In genomic region chr17:79148584-79148983, GRCh38 we compare ENCODE assay signal across 34 cellular contexts.
"Had no signal": no experiment of that assay in that cellular context is flagged by ENCODE, and none has a peak within 500 bp of the region (broad histone marks: within the 10 kb centered on the region; RNA-seq: fewer than 3 reads in every experiment).

No MANE protein-coding gene starts in this region.

- FAIRE-seq: astrocyte, bronchial epithelial cell had no signal

- H3K9me3 ChIP-seq: adrenal gland, ascending aorta, body of pancreas, breast epithelium had no signal

- H3K4me3 ChIP-seq: adrenal gland, ascending aorta, body of pancreas, breast epithelium, cardiac muscle cell had no signal

- H3K27ac ChIP-seq: adrenal gland, ascending aorta, body of pancreas, brain microvascular endothelial cell, breast epithelium, cardiac muscle cell had no signal

- H3K36me3 ChIP-seq: adrenal gland, ascending aorta, brain microvascular endothelial cell, breast epithelium, cardiac muscle cell had no signal

- H3K4me1 ChIP-seq: adrenal gland, ascending aorta, body of pancreas, breast epithelium had no signal

- ATAC-seq: activated naive CD4-positive, alpha-beta T cell treated with anti-CD3 and anti-CD28 coated beads, Interleukin-2, amount 50 U/mL, for 72 hours; activated naive CD8-positive, alpha-beta T cell treated with anti-CD3 and anti-CD28 coated beads, Interleukin-2, amount 50 U/mL, for 24 hours; activated T-cell treated with anti-CD3 and anti-CD28 coated beads, Interleukin-2, amount 50 U/mL, for 4 hours; activated T-cell treated with anti-CD3 and anti-CD28 coated beads, Interleukin-2, amount 50 U/mL, for 72 hours; activated T-helper 17 cell treated with anti-CD3 and anti-CD28 coated beads, Interleukin-2, amount 50 U/mL, for 72 hours; body of pancreas had no signal

- H3K27me3 ChIP-seq: ascending aorta, body of pancreas, brain microvascular endothelial cell, cardiac muscle cell had no signal

- DNase-seq: activated effector memory CD4-positive, alpha-beta T cell treated with anti-CD3 and anti-CD28 coated beads, Interleukin-2, amount 50 U/mL, for 16 hours; activated effector memory CD4-positive, alpha-beta T cell treated with Interleukin-2 at 50 U/mL for 16 hours; activated gamma-delta T cell; activated gamma-delta T cell treated with Interleukin-2 at 50 U/mL for 16 hours; activated naive CD4-positive, alpha-beta T cell; activated naive CD4-positive, alpha-beta T cell treated with anti-CD3 and anti-CD28 coated beads for 36 hours; activated naive CD4-positive, alpha-beta T cell treated with anti-CD3 and anti-CD28 coated beads, Interleukin-2, amount 10 ng/mL, durations not matched to agents 7 days and 5 days; activated naive CD4-positive, alpha-beta T cell treated with anti-CD3 and anti-CD28 coated beads, Interleukin-2, amount 50 U/mL, for 16 hours; activated naive CD4-positive, alpha-beta T cell treated with Interleukin-2 at 50 U/mL for 16 hours; activated naive CD8-positive, alpha-beta T cell treated with anti-CD3 and anti-CD28 coated beads for 36 hours; activated naive CD8-positive, alpha-beta T cell treated with anti-CD3 and anti-CD28 coated beads, Interleukin-2, amount 10 ng/mL, durations not matched to agents 7 days and 5 days; activated naive CD8-positive, alpha-beta T cell treated with anti-CD3 and anti-CD28 coated beads, Interleukin-2, amount 50 U/mL, for 24 hours; activated T-cell treated with anti-CD3 and anti-CD28 coated beads, Interleukin-2, amount 50 U/mL, for 1 hour; activated T-cell treated with anti-CD3 and anti-CD28 coated beads, Interleukin-2, amount 50 U/mL, for 24 hours; activated T-cell treated with anti-CD3 and anti-CD28 coated beads, Interleukin-2, amount 50 U/mL, for 4 hours; activated T-cell treated with anti-CD3 and anti-CD28 coated beads, Interleukin-2, amount 50 U/mL, for 48 hours; activated T-cell treated with anti-CD3 and anti-CD28 coated beads, Interleukin-2, amount 50 U/mL, for 72 hours; adrenal gland; amniotic stem cell; amygdala; anterior cingulate cortex; aorta; body of pancreas; brain microvascular endothelial cell; caudate nucleus; central memory CD4-positive, alpha-beta T cell; cerebellar nuclear complex had no signal
